Comparison of ENCODE assay signal across 8 cellular contexts in the genomic region with DNA sequence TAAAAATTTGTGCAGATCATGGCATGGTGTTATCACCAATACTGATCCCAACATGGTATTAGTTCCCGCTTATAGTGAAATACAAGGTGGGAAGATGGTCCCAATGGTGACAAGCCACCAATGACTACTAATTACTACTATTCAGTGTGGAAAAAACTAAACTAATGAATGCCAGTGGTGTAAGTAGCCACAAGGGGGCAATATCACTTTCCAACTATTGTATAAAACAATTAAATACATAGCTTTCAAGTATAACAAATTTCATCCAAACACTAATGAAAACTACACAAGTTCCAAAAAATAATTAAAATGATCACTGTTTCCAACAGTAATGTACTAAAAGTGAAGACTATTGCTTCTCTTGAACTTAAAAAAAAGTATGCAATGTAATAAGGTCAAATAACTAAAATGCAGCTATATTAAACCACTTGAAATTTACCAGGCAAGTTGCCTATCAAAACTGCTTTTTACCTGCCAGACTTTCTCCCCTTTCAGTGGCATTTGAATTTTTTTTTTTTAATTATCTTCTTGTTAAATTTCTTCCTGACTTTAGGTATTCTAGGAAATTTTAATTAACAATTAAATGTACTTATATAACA. TPM values are rescaled to one million over a fixed set of nuclear protein-coding genes. Genes with fewer than 3 reads are reported as not detected.
DNase-seq lines count a peak whose midpoint lies in the region; ATAC-seq, FAIRE-seq and TF ChIP-seq lines count a peak whose summit lies in the region.

No MANE protein-coding gene starts in this region.

- TF ChIP-seq CTCF in GM12865 (IDR thresholded peaks at IDR 0.05; ENCODE audit: insufficient read depth, low read depth, low read length, missing control alignments), result peak; percentile 47
- peak; percentile 79 for TF ChIP-seq CTCF in astrocyte (IDR thresholded peaks at IDR 0.05; ENCODE audit: insufficient read depth, low read depth, low read length)
- peak; percentile 31 to 60 (median 40) for TF ChIP-seq CTCF in vagina (IDR thresholded peaks at IDR 0.05)

- FAIRE-seq in A204.1 (lab: Jason Lieb, UNC), result peak; percentile 85
- FAIRE-seq in astrocyte (lab: Jason Lieb, UNC), result no peak
- FAIRE-seq in islet of Langerhans (lab: Jason Lieb, UNC), result peak; percentile 96

- H3K27me3 ChIP-seq in astrocyte (ENCODE audit: insufficient read depth, low read length), result no peaks in the 10 kb centered on the region
- H3K27me3 ChIP-seq in vagina, result no peaks in the 10 kb centered on the region

- no peaks in the 10 kb centered on the region for H3K79me2 ChIP-seq in astrocyte (ENCODE audit: insufficient read depth, low read length)

- H3K4me3 Mint-ChIP-seq in astrocyte (ENCODE audit: unreplicated experiment), result no peak overlapping the region

- H2AFZ ChIP-seq in astrocyte (ENCODE audit: low read depth, low read length), result no peak overlapping the region

- H3K4me1 ChIP-seq in astrocyte (ENCODE audit: insufficient read depth, low read length) (no peaks in the 10 kb centered on the region), vagina (no peaks in the 10 kb centered on the region)

- intact Hi-C loops in vagina (cut with DNase I), result loop anchor here (5.0 kb wide), 1 partner anchor 177 kb away; no protein-coding TSS in a partner anchor

- H3K4me1 Mint-ChIP-seq in astrocyte (ENCODE audit: low read depth, unreplicated experiment), result peaks cover 2% of the 10 kb centered on the region

- TF ChIP-seq POLR2A in vagina (IDR thresholded peaks at IDR 0.05), result no peak

- H3K27ac ChIP-seq in astrocyte (ENCODE audit: low read depth, low read length) (no peak overlapping the region), vagina (no peak overlapping the region)

- DNase-seq in GM12865 (ENCODE audit: low read depth), result peak; percentile 56
- peak; percentile 43 for DNase-seq in NCI-H2196 treated with DMSO at 0.1 percent for 48 hours (lab: John Stamatoyannopoulos, UW; ENCODE audit: unreplicated experiment)
- peak; percentile 17 for DNase-seq in astrocyte (ENCODE audit: low read depth)
- DNase-seq in vagina (ENCODE audit: extremely low spot score in 2 of 2), result no peak

- ATAC-seq in HG03378 (IDR thresholded peaks at IDR 0.05; ENCODE audit: unreplicated experiment), result no peak
- no peak for ATAC-seq in HG03565 (IDR thresholded peaks at IDR 0.05; ENCODE audit: unreplicated experiment)

- H3K36me3 ChIP-seq in astrocyte (ENCODE audit: insufficient read depth, low read length), result peaks cover 3% of the 10 kb centered on the region
- peaks cover 0 to 13% of the 10 kb centered on the region in 2 donors for H3K36me3 ChIP-seq in vagina

- no peaks in the 10 kb centered on the region for H3K27me3 Mint-ChIP-seq in astrocyte (ENCODE audit: low read depth, unreplicated experiment)

- no peak overlapping the region for H3K9ac ChIP-seq in astrocyte (ENCODE audit: low read length)

- H4K20me1 ChIP-seq in astrocyte (ENCODE audit: insufficient read depth, low read length), result peaks cover 8% of the 10 kb centered on the region

- no peak overlapping the region for H3K27ac Mint-ChIP-seq in astrocyte (ENCODE audit: unreplicated experiment)

- H3K9me3 ChIP-seq in astrocyte (ENCODE audit: insufficient read depth, low read depth, low read length), result no peaks in the 10 kb centered on the region
- no peaks in the 10 kb centered on the region for H3K9me3 ChIP-seq in vagina

- H3K4me3 ChIP-seq in GM12865 (ENCODE audit: low read depth, low read length) (no peak overlapping the region), astrocyte (ENCODE audit: insufficient read depth, low read depth, low read length) (no peak overlapping the region), vagina (no peak overlapping the region)

- no peak overlapping the region for H3K4me2 ChIP-seq in astrocyte (ENCODE audit: low read length)

- H3K9me3 Mint-ChIP-seq in astrocyte (ENCODE audit: unreplicated experiment), result no peaks in the 10 kb centered on the region

- peaks cover 8% of the 10 kb centered on the region for H3K36me3 Mint-ChIP-seq in astrocyte (ENCODE audit: low read depth, unreplicated experiment)

RNA-seq across cellular contexts. Expression of a gene that starts 58.0 kb away (rescaled TPM):
- total RNA-seq in astrocyte (5.0 and 9.1 TPM in 2 replicates), vagina (16.2 TPM)

Comparison
In these comparisons a context has a peak if more than half of its experiments do, and no peak if none do; other contexts are left out.
1. DNase-seq: peak in GM12865 (single experiment), NCI-H2196 treated with DMSO at 0.1 percent for 48 hours (single experiment) and astrocyte (single experiment); none in vagina (0 of 2).
2. Peak in every context shown above with its lines, with median percentiles within 50 percentile points of each other: CTCF ChIP-seq.